In the genomic region with DNA sequence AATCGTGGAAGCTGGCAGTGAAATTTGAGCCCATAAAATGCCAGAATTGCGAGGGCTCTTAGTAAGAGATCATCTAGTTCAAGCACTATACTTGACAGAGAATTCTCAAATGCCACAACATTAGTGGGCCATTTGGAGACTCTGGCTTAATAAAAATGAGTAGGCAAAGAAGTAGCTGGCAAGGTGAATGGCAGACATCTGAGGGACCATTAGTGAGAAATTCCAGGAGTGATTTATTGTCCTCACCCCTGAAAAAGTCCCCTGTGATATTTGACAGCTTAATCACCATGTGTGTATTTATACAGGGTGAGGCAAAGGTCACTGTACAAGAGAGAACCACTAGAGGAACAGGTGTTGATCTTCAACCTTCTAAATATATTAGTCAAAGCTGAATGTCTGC, we compare ENCODE assay signal across 22 cellular contexts.
DNase-seq lines count a peak whose midpoint lies in the region; ATAC-seq and TF ChIP-seq lines count a peak whose summit lies in the region.
"Had no signal": no experiment of that assay in that cellular context is flagged by ENCODE, and none has a peak within 500 bp of the region (broad histone marks: within the 10 kb centered on the region; RNA-seq: fewer than 3 reads in every experiment).

No MANE protein-coding gene starts in this region.

- WGBS in psoas muscle, 3 donors = 6 to 7% (median 6%) methylated on average over 2 of the region's 2 CpGs
- no CpG with 5 or more reads among the region's 2 CpGs for WGBS in H9 (ENCODE audit: extremely low coverage, insufficient read length, low lambda C conversion rate)

- H2BK12ac ChIP-seq in H9 (ENCODE audit: insufficient read length, low read depth, low read length) = no peak overlapping the region

- H3K27ac ChIP-seq in psoas muscle (peak overlapping the region; percentile 25), Karpas-422 (ENCODE audit: low read length) (no peak overlapping the region), H9 (ENCODE audit: insufficient read length, low read depth, low read length) (no peak overlapping the region)
- H3K27ac ChIP-seq: body of pancreas, tibial artery had no signal

- intact Hi-C loops in psoas muscle (cut with DNase I) = no loop called here

- H4K8ac ChIP-seq in H9 (replicated peaks; ENCODE audit: insufficient read length, low read depth, low read length) = no peak overlapping the region

- no peak overlapping the region for H3K18ac ChIP-seq in H9 (ENCODE audit: insufficient read length, low read depth, low read length)

- no peak overlapping the region for H2BK20ac ChIP-seq in H9 (ENCODE audit: low read depth, low read length, poor library complexity, severe bottlenecking)

- no peak overlapping the region for H3K14ac ChIP-seq in H9 (ENCODE audit: insufficient read depth, low read length)

- H3K79me1 ChIP-seq in H9 (ENCODE audit: insufficient read depth, low read depth, low read length, poor library complexity, severe bottlenecking) = no peaks in the 10 kb centered on the region

- H3K79me2 ChIP-seq in Karpas-422 (ENCODE audit: low read length) = no peaks in the 10 kb centered on the region
- H3K79me2 ChIP-seq in H9 (ENCODE audit: insufficient read depth, low read length) = no peaks in the 10 kb centered on the region

- H3K4me3 ChIP-seq in psoas muscle (no peak overlapping the region), Karpas-422 (ENCODE audit: low read length) (no peak overlapping the region)
- H3K4me3 ChIP-seq: body of pancreas, GM12878, tibial artery had no signal

- H2AFZ ChIP-seq in Karpas-422 (ENCODE audit: low read length) (no peak overlapping the region), H9 (ENCODE audit: low read length) (no peak overlapping the region)

- no peak overlapping the region for H4K5ac ChIP-seq in H9 (ENCODE audit: insufficient read length, low read depth, low read length)

- ATAC-seq in psoas muscle (peak in 3 of 4 donors; percentile 79 to 91 (median 84)), HG03280 (IDR thresholded peaks at IDR 0.05; ENCODE audit: unreplicated experiment) (no peak)
- ATAC-seq: body of pancreas; GM12878; stimulated activated naive CD8-positive, alpha-beta T cell treated with anti-CD3 and anti-CD28 coated beads, Interleukin-15, amount 100 ng/mL, for 72 hours had no signal

- H2BK5ac ChIP-seq in H9 (ENCODE audit: insufficient read length, low read length) = no peak overlapping the region

- H3K4ac ChIP-seq in H9 (ENCODE audit: low read depth, low read length) = no peak overlapping the region

- DNase-seq in LHCN-M2 (ENCODE audit: low read depth) = peak; percentile 0
- peak; percentile 94 for DNase-seq in NCI-H524 treated with DMSO at 0.1 percent for 48 hours (lab: John Stamatoyannopoulos, UW)
- peak; percentile 80 for DNase-seq in left kidney (ENCODE audit: low read depth, low spot score)
- DNase-seq in psoas muscle = no peak
- DNase-seq in Karpas-422 = no peak
- DNase-seq in H9 = no peak
- DNase-seq: activated CD4-positive, alpha-beta T cell treated with anti-CD3 and anti-CD28 coated beads, Interleukin-2, amount 50 U/mL, for 4 hours; activated CD8-positive, alpha-beta memory T cell treated with anti-CD3 and anti-CD28 coated beads, Interleukin-2, amount 50 U/mL, for 4 hours; activated naive CD8-positive, alpha-beta T cell treated with anti-CD3 and anti-CD28 coated beads, Interleukin-2, amount 10 ng/mL, durations not matched to agents 7 days and 5 days; CD4-positive, alpha-beta memory T cell; DND-41; effector CD8-positive, alpha-beta T cell; erythroblast; foreskin fibroblast; immature natural killer cell; NCI-H345; stimulated activated naive CD8-positive, alpha-beta T cell treated with anti-CD3 and anti-CD28 coated beads, Interleukin-15, amount 100 ng/mL, for 72 hours; T-helper 2 cell; tibial artery had no signal

- H3K27me3 ChIP-seq in psoas muscle (ENCODE audit: insufficient read depth in 3 of 3, low read length in 2 of 3) (no peaks in the 10 kb centered on the region), Karpas-422 (ENCODE audit: low read length) (no peaks in the 10 kb centered on the region), H9 (ENCODE audit: insufficient read depth, low read length) (no peaks in the 10 kb centered on the region)
- H3K27me3 ChIP-seq: body of pancreas, tibial artery had no signal

- H2BK120ac ChIP-seq in H9 (ENCODE audit: low read depth, low read length, poor library complexity, severe bottlenecking) = no peak overlapping the region

- H3K9me3 Mint-ChIP-seq in H9 = peaks cover 1 to 2% of the 10 kb centered on the region in 2 experiments; a peak in 3 of 5 replicates
- H3K9me3 Mint-ChIP-seq: activated naive CD8-positive, alpha-beta T cell treated with anti-CD3 and anti-CD28 coated beads, Interleukin-2, amount 10 ng/mL, durations not matched to agents 7 days and 5 days; CD4-positive, alpha-beta memory T cell had no signal

- no peaks in the 10 kb centered on the region for H3K9me3 ChIP-seq in psoas muscle
- no peaks in the 10 kb centered on the region for H3K9me3 ChIP-seq in Karpas-422 (ENCODE audit: low read length)
- H3K9me3 ChIP-seq in H9 (ENCODE audit: control insufficient read depth, low read depth, low read length) = no peaks in the 10 kb centered on the region
- H3K9me3 ChIP-seq: body of pancreas, tibial artery had no signal

- H3K56ac ChIP-seq in H9 (ENCODE audit: insufficient read length, low read depth, low read length) = no peak overlapping the region

- no peaks in the 10 kb centered on the region; the same call in 1 of the 2 replicates for H3K27me3 Mint-ChIP-seq in H9 (ENCODE audit: low read depth)
- H3K27me3 Mint-ChIP-seq: activated naive CD8-positive, alpha-beta T cell treated with anti-CD3 and anti-CD28 coated beads, Interleukin-2, amount 10 ng/mL, durations not matched to agents 7 days and 5 days; stimulated activated naive CD8-positive, alpha-beta T cell treated with anti-CD3 and anti-CD28 coated beads, Interleukin-15, amount 100 ng/mL, for 72 hours had no signal

- H2AK5ac ChIP-seq in H9 (ENCODE audit: insufficient read length, low read length) = no peak overlapping the region

- no peak overlapping the region for H3K4me2 ChIP-seq in Karpas-422 (ENCODE audit: low read depth, low read length, poor library complexity, severe bottlenecking)
- H3K4me2 ChIP-seq in H9 (ENCODE audit: insufficient read depth, insufficient read length, low read length) = no peak overlapping the region

- H3K9ac ChIP-seq in Karpas-422 (ENCODE audit: low read length) = no peak overlapping the region
- H3K9ac ChIP-seq in H9 (ENCODE audit: extremely low read depth, insufficient read length, low read length) = no peak overlapping the region

- H3K4me1 ChIP-seq in psoas muscle = no peaks in the 10 kb centered on the region
- no peaks in the 10 kb centered on the region for H3K4me1 ChIP-seq in Karpas-422 (ENCODE audit: low read length)
- peaks cover 5% of the 10 kb centered on the region; the same call in 1 of the 2 replicates for H3K4me1 ChIP-seq in H9 (ENCODE audit: insufficient read depth, low read length)
- H3K4me1 ChIP-seq: tibial artery had no signal

- no peaks in the 10 kb centered on the region for H4K20me1 ChIP-seq in Karpas-422 (ENCODE audit: insufficient read depth, low read depth, low read length)
- no peaks in the 10 kb centered on the region for H4K20me1 ChIP-seq in H9 (ENCODE audit: control insufficient read depth, insufficient read depth, insufficient read length)

- no peak overlapping the region for H2BK15ac ChIP-seq in H9 (ENCODE audit: low read depth, low read length)

- TF ChIP-seq CTCF in psoas muscle (IDR thresholded peaks at IDR 0.05) (no peak), H9 (conservative IDR thresholded peaks at IDR 0.05) (no peak)

- H3K4me1 Mint-ChIP-seq in H9 = peaks cover 26 to 40% of the 10 kb centered on the region in 2 experiments
- H3K4me1 Mint-ChIP-seq: activated naive CD8-positive, alpha-beta T cell treated with anti-CD3 and anti-CD28 coated beads, Interleukin-2, amount 10 ng/mL, durations not matched to agents 7 days and 5 days; CD4-positive, alpha-beta memory T cell; immature natural killer cell; stimulated activated naive CD8-positive, alpha-beta T cell treated with anti-CD3 and anti-CD28 coated beads, Interleukin-15, amount 100 ng/mL, for 72 hours had no signal

- no peak overlapping the region for H3K23ac ChIP-seq in H9 (ENCODE audit: insufficient read length, low read depth, low read length)

- no peak overlapping the region for H4K91ac ChIP-seq in H9 (ENCODE audit: insufficient read length, low read depth, low read length)

- H3K27ac Mint-ChIP-seq in H9 = no peak overlapping the region
- H3K27ac Mint-ChIP-seq: activated naive CD8-positive, alpha-beta T cell treated with anti-CD3 and anti-CD28 coated beads, Interleukin-2, amount 10 ng/mL, durations not matched to agents 7 days and 5 days; CD4-positive, alpha-beta memory T cell; immature natural killer cell; stimulated activated naive CD8-positive, alpha-beta T cell treated with anti-CD3 and anti-CD28 coated beads, Interleukin-15, amount 100 ng/mL, for 72 hours had no signal

- no peaks in the 10 kb centered on the region for H3K23me2 ChIP-seq in H9 (ENCODE audit: insufficient read length, low read depth, low read length, poor library complexity, severe bottlenecking)

- H3K36me3 ChIP-seq in psoas muscle (ENCODE audit: insufficient read depth in 1 of 2, low read depth in 1 of 2) (no peaks in the 10 kb centered on the region), Karpas-422 (ENCODE audit: insufficient read depth, low read length) (no peaks in the 10 kb centered on the region)
- H3K36me3 ChIP-seq: tibial artery had no signal

- H3K9me2 ChIP-seq in Karpas-422 (replicated peaks; ENCODE audit: insufficient read depth, low read length) = no peaks in the 10 kb centered on the region

- no peak overlapping the region for H3K4me3 Mint-ChIP-seq in H9
- H3K4me3 Mint-ChIP-seq: activated naive CD8-positive, alpha-beta T cell treated with anti-CD3 and anti-CD28 coated beads, Interleukin-2, amount 10 ng/mL, durations not matched to agents 7 days and 5 days; CD4-positive, alpha-beta memory T cell; immature natural killer cell; stimulated activated naive CD8-positive, alpha-beta T cell treated with anti-CD3 and anti-CD28 coated beads, Interleukin-15, amount 100 ng/mL, for 72 hours had no signal

- H3K36me3 Mint-ChIP-seq in H9 (ENCODE audit: insufficient read depth in 1 of 3, low read depth in 3 of 3) = peaks cover under 1 to 2% (median under 1%) of the 10 kb centered on the region in 3 experiments; a peak in 3 of 7 replicates
- H3K36me3 Mint-ChIP-seq: activated naive CD8-positive, alpha-beta T cell treated with anti-CD3 and anti-CD28 coated beads, Interleukin-2, amount 10 ng/mL, durations not matched to agents 7 days and 5 days; CD4-positive, alpha-beta memory T cell; immature natural killer cell had no signal

- H3T11ph ChIP-seq in H9 (ENCODE audit: low read length) = no peak overlapping the region

Comparison
In these comparisons a context has a peak if more than half of its experiments do, and no peak if none do; other contexts are left out.
1. DNase-seq: peak in LHCN-M2 (single experiment), NCI-H524 treated with DMSO at 0.1 percent for 48 hours (single experiment) and left kidney (single experiment); none in psoas muscle (0 of 2), Karpas-422 (single experiment) and H9 (single experiment).